8 cellular contexts compared by ENCODE assay signal in the genomic region with DNA sequence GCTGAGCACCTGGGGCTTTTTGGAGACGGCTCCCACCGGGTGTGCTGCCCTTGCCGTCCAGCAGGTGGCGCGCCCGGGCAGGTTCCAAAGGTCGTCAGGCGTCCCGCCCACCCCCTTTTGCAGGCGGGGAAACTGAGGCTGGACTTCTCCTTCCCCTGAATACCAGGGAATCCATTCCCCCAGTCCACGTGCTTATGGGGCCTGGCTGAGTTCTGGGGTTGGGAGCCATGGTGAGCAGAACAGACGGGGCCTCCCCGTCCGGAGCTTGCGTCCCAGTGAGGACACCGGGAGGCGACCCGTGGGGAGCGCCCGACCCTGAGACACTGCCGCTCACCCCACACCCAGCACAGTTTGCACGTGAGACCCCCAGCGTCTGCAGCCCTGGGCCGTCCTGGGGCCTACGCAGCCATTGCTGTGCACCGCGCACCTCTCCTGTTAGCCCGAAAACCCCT. TPM values are rescaled to one million over a fixed set of nuclear protein-coding genes. Genes with fewer than 3 reads are reported as not detected.
A peak's percentile ranks its signal among the peaks of the same experiment; 100 is the strongest.
DNase-seq lines count a peak whose midpoint lies in the region; TF ChIP-seq lines count a peak whose summit lies in the region.

No MANE protein-coding gene starts in this region.

- no peaks in the 10 kb centered on the region for H3F3A ChIP-seq in SK-N-SH (replicated peaks; ENCODE audit: insufficient read depth)

- H3K27ac ChIP-seq in SK-N-SH (ENCODE audit: low read depth in 2 of 2, low read length in 1 of 2) (no peak overlapping the region), hepatocyte (no peak overlapping the region)

- TF ChIP-seq EP300 in SK-N-SH (IDR thresholded peaks at IDR 0.05; ENCODE audit: borderline replicate concordance in 1 of 2, low read depth in 1 of 2, low read length in 1 of 2), result no peak

- H2AFZ ChIP-seq in SK-N-SH (ENCODE audit: low read depth) (no peak overlapping the region), hepatocyte (no peak overlapping the region)

- POLR2A ChIA-PET in SK-N-SH (lab: Yijun Ruan, JAX), result no interaction called here

- H4K20me1 ChIP-seq in SK-N-SH (ENCODE audit: insufficient read depth) (no peaks in the 10 kb centered on the region), hepatocyte (ENCODE audit: insufficient read depth, poor library complexity, severe bottlenecking) (no peaks in the 10 kb centered on the region)

- 0 out of 2 replicates have a peak, but pooled peaks cover 6% of the 10 kb centered on the region for H3K27me3 ChIP-seq in SK-N-SH (ENCODE audit: insufficient read depth)
- no peaks in the 10 kb centered on the region for H3K27me3 ChIP-seq in hepatocyte

- H3K4me3 Mint-ChIP-seq in activated naive CD8-positive, alpha-beta T cell treated with anti-CD3 and anti-CD28 coated beads for 36 hours, result no peak overlapping the region

- peak; percentile 59 for TF ChIP-seq RAD21 in SK-N-SH (IDR thresholded peaks at IDR 0.05; ENCODE audit: low read length)

- H3K27me3 Mint-ChIP-seq in activated naive CD8-positive, alpha-beta T cell treated with anti-CD3 and anti-CD28 coated beads for 36 hours, result peaks cover 22% of the 10 kb centered on the region

- H3K36me3 Mint-ChIP-seq in activated naive CD8-positive, alpha-beta T cell treated with anti-CD3 and anti-CD28 coated beads for 36 hours, result no peaks in the 10 kb centered on the region

- CTCF ChIA-PET in SK-N-SH (lab: Yijun Ruan, JAX), result interaction anchor here (0.5 to 2.3 kb wide), 16 partner anchors 10 to 145 kb away, joined by 3 to 15 read pairs (median 4); no protein-coding TSS in a partner anchor

- 59% methylated on average over 12 of the region's 28 CpGs for WGBS in SK-N-SH (ENCODE audit: low lambda C conversion rate)
- 58% methylated on average over 26 of the region's 28 CpGs for WGBS in hepatocyte (ENCODE audit: low lambda C conversion rate, missing lambda C conversion rate)

- H3K4me2 ChIP-seq in SK-N-SH, result no peak overlapping the region
- H3K4me2 ChIP-seq in hepatocyte, result no peak overlapping the region

- H3K4me3 ChIP-seq in GM12865 (ENCODE audit: low read depth, low read length) (no peak overlapping the region), SK-N-SH (ENCODE audit: low read depth in 2 of 2, low read length in 1 of 2) (no peak overlapping the region; a peak in 1 of 4 replicates), hepatocyte (no peak overlapping the region)

- TF ChIP-seq CTCF in GM12865 (IDR thresholded peaks at IDR 0.05; ENCODE audit: insufficient read depth, low read depth, low read length, missing control alignments), result peak; percentile 91
- peak; percentile 93 for TF ChIP-seq CTCF in SK-N-SH (IDR thresholded peaks at IDR 0.05)
- peak; percentile 75 for TF ChIP-seq CTCF in hepatocyte (IDR thresholded peaks at IDR 0.05; ENCODE audit: poor library complexity)

- no peaks in the 10 kb centered on the region; a peak in 1 of 4 replicates for H3K4me1 ChIP-seq in SK-N-SH (ENCODE audit: control insufficient read depth in 1 of 2, insufficient read depth in 2 of 2, low read depth in 1 of 2, low read length in 1 of 2)
- no peaks in the 10 kb centered on the region for H3K4me1 ChIP-seq in hepatocyte (ENCODE audit: insufficient read depth)

- H3K9me3 ChIP-seq in SK-N-SH, result no peaks in the 10 kb centered on the region
- no peaks in the 10 kb centered on the region for H3K9me3 ChIP-seq in hepatocyte (ENCODE audit: low read depth)

- peaks cover 5% of the 10 kb centered on the region for H3K9me3 Mint-ChIP-seq in activated naive CD8-positive, alpha-beta T cell treated with anti-CD3 and anti-CD28 coated beads for 36 hours

- no peak overlapping the region for H3K9ac ChIP-seq in SK-N-SH

- H3K9me2 ChIP-seq in SK-N-SH, result no peaks in the 10 kb centered on the region
- H3K9me2 ChIP-seq in hepatocyte (replicated peaks; ENCODE audit: insufficient read depth), result no peaks in the 10 kb centered on the region

- no peak overlapping the region for H3K27ac Mint-ChIP-seq in activated naive CD8-positive, alpha-beta T cell treated with anti-CD3 and anti-CD28 coated beads for 36 hours

- H3K4me1 Mint-ChIP-seq in activated naive CD8-positive, alpha-beta T cell treated with anti-CD3 and anti-CD28 coated beads for 36 hours, result no peaks in the 10 kb centered on the region

- DNase-seq in GM12865 (ENCODE audit: low read depth) (peak; percentile 26), SK-N-SH (peak; percentile 86), hepatocyte (ENCODE audit: low spot score) (no peak), dedifferentiated amniotic fluid mesenchymal stem cell (ENCODE audit: extremely low spot score) (no peak), DMS114 treated with DMSO at 0.1 percent for 48 hours (lab: John Stamatoyannopoulos, UW; ENCODE audit: unreplicated experiment) (no peak), NCI-H2029 treated with DMSO at 0.1 percent for 48 hours (lab: John Stamatoyannopoulos, UW) (no peak)
- peak; percentile 56 for DNase-seq in activated naive CD8-positive, alpha-beta T cell treated with anti-CD3 and anti-CD28 coated beads for 36 hours
- peak; percentile 38 to 59 for DNase-seq in stimulated activated CD4-positive, alpha-beta T cell treated with anti-CD3 and anti-CD28 coated beads, Interleukin-4, amount 100 ng/mL, for 48 hours (ENCODE audit: low read depth in 2 of 2)

- H3K79me2 ChIP-seq in SK-N-SH (ENCODE audit: insufficient read depth) (no peaks in the 10 kb centered on the region), hepatocyte (no peaks in the 10 kb centered on the region)

- H3K36me3 ChIP-seq in SK-N-SH (replicated peaks in 1 of 2; ENCODE audit: control insufficient read depth in 1 of 2, insufficient read depth in 2 of 2, low read length in 1 of 2) (no peaks in the 10 kb centered on the region), hepatocyte (replicated peaks; ENCODE audit: insufficient read depth, low read depth) (no peaks in the 10 kb centered on the region)

TF ChIP-seq in SK-N-SH, 30 proteins besides CTCF, POLR2A, EP300 and RAD21:
- TF ChIP-seq SMC3 (IDR thresholded peaks at IDR 0.05; ENCODE audit: low read depth, low read length) (peak; percentile 65), TCF12 (IDR thresholded peaks at IDR 0.05) (no peak)

RNA-seq across cellular contexts. Expression of gene JPH3, which starts 51.8 kb away (rescaled TPM):
- polyA plus RNA-seq in SK-N-SH (2012; rRNA removed) (0.25 and 0.26 TPM in 2 replicates), hepatocyte (1.8 and 2.5 TPM in 2 replicates)
- polyA plus RNA-seq in SK-N-SH (2012; cell fraction: cytosol; rRNA removed), result 0.19 and 0.66 TPM in 2 replicates
- polyA plus RNA-seq in SK-N-SH (2012; cell fraction: nucleus; rRNA removed), result 0.15 and 0.20 TPM in 2 replicates
- total RNA-seq in activated naive CD8-positive, alpha-beta T cell treated with anti-CD3 and anti-CD28 coated beads for 36 hours, result under 1 TPM; 0.08 to 0.10 TPM
- total RNA-seq in hepatocyte, result 2.3 and 4.8 TPM in 2 replicates

RNA-seq across cellular contexts. Expression of gene ZCCHC14, which starts 57.7 kb away (rescaled TPM):
- polyA plus RNA-seq in SK-N-SH (2012; rRNA removed) (5.6 and 5.7 TPM in 2 replicates), hepatocyte (4.3 and 5.8 TPM in 2 replicates)
- polyA plus RNA-seq in SK-N-SH (2012; cell fraction: cytosol; rRNA removed), result 5.4 and 5.9 TPM in 2 replicates
- polyA plus RNA-seq in SK-N-SH (2012; cell fraction: nucleus; rRNA removed), result 22.8 and 27.5 TPM in 2 replicates
- 1 to 10 TPM; 5.5 to 5.7 TPM for total RNA-seq in activated naive CD8-positive, alpha-beta T cell treated with anti-CD3 and anti-CD28 coated beads for 36 hours
- total RNA-seq in hepatocyte, result 12.6 and 14.5 TPM in 2 replicates

Comparison
In these comparisons a context has a peak if more than half of its experiments do, and no peak if none do; other contexts are left out.
1. DNase-seq: peak in GM12865 (single experiment), SK-N-SH (single experiment), activated naive CD8-positive, alpha-beta T cell treated with anti-CD3 and anti-CD28 coated beads for 36 hours (single experiment) and stimulated activated CD4-positive, alpha-beta T cell treated with anti-CD3 and anti-CD28 coated beads, Interleukin-4, amount 100 ng/mL, for 48 hours (2 of 2); none in hepatocyte (single experiment), dedifferentiated amniotic fluid mesenchymal stem cell (single experiment), DMS114 treated with DMSO at 0.1 percent for 48 hours (single experiment) and NCI-H2029 treated with DMSO at 0.1 percent for 48 hours (single experiment).
2. Peak in every context shown above with its lines, with median percentiles within 50 percentile points of each other: CTCF ChIP-seq.